ENCODE assay signal across 30 cellular contexts in the genomic region with DNA sequence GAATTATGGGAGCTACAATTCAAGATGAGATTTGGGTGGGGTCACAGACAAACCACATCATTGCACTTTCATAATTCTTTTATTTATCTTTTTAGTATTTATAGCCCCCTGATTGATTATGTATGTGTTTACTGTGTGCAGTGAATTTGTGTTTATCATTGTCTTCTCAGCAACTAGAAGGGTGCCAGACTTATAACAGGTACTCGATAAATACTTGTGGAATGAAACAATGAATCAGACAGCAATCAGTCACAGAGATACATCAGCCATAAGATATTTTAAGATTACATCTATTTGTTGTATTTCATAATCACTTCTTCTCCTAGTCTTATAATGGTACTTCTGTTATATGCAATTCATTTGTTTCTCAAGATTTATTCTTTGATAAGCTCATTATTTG.
"Had no signal": no experiment of that assay in that cellular context is flagged by ENCODE, and none has a peak within 500 bp of the region (broad histone marks: within the 10 kb centered on the region; RNA-seq: fewer than 3 reads in every experiment).

No MANE protein-coding gene starts in this region.

- H3K36me3 ChIP-seq: adrenal gland had no signal

- H3K27ac ChIP-seq: adrenal gland, body of pancreas, KMS-11 had no signal

- DNase-seq: activated CD4-positive, alpha-beta T cell treated with anti-CD3 and anti-CD28 coated beads, Interleukin-2, amount 10 ng/mL, durations not matched to agents 24 days and 14 days; activated CD4-positive, alpha-beta T cell treated with anti-CD3 and anti-CD28 coated beads, Interleukin-2, amount 50 U/mL, for 4 hours; activated CD8-positive, alpha-beta T cell treated with anti-CD3 and anti-CD28 coated beads for 36 hours; activated effector memory CD4-positive, alpha-beta T cell treated with anti-CD3 and anti-CD28 coated beads, Interleukin-2, amount 50 U/mL, for 16 hours; activated naive CD4-positive, alpha-beta T cell; activated naive CD4-positive, alpha-beta T cell treated with anti-CD3 and anti-CD28 coated beads, Interleukin-2, amount 50 U/mL, for 16 hours; activated T-cell treated with anti-CD3 and anti-CD28 coated beads, Interleukin-2, amount 50 U/mL, for 1 hour; activated T-cell treated with anti-CD3 and anti-CD28 coated beads, Interleukin-2, amount 50 U/mL, for 72 hours; adrenal gland; body of pancreas; caudate nucleus; cerebellar nuclear complex; NCI-H1105; NCI-H1417 treated with DMSO at 0.1 percent for 48 hours; NCI-H187 treated with DMSO at 0.1 percent for 48 hours; NCI-H2081; NCI-H2171 treated with DMSO at 0.1 percent for 48 hours; NCI-H2227 treated with DMSO at 0.1 percent for 48 hours; NCI-H446; NCI-H524 treated with DMSO at 0.1 percent for 48 hours; RPMI8226; SIG-M5 had no signal

- H3K9me3 ChIP-seq: adrenal gland, body of pancreas had no signal

- H3K4me3 ChIP-seq: adrenal gland, body of pancreas had no signal

- FAIRE-seq: astrocyte, bronchial epithelial cell, colon, TTC549 had no signal

- H3K27me3 ChIP-seq: adrenal gland, body of pancreas had no signal

- H3K4me1 ChIP-seq: body of pancreas had no signal

- ATAC-seq: activated CD8-positive, alpha-beta T cell treated with anti-CD3 and anti-CD28 coated beads for 36 hours; activated T-cell treated with anti-CD3 and anti-CD28 coated beads, Interleukin-2, amount 50 U/mL, for 72 hours; activated T-helper 17 cell treated with anti-CD3 and anti-CD28 coated beads, Interleukin-2, amount 50 U/mL, for 72 hours; body of pancreas; Panc1; Right ventricle myocardium inferior had no signal

- H3K9ac ChIP-seq: KMS-11 had no signal

- H3K4me2 ChIP-seq: KMS-11 had no signal
